ENCODE assay signal across 8 cellular contexts in genomic region chr20:58892932-58893224, GRCh38. TPM values are rescaled to one million over a fixed set of nuclear protein-coding genes. Genes with fewer than 3 reads are reported as not detected.
DNase-seq lines count a peak whose midpoint lies in the region; ATAC-seq and TF ChIP-seq lines count a peak whose summit lies in the region.

No MANE protein-coding gene starts in this region.

- peak overlapping the region; percentile 96 for H3K27ac Mint-ChIP-seq in central memory CD8-positive, alpha-beta T cell (ENCODE audit: low read depth)
- H3K27ac Mint-ChIP-seq in natural killer cell treated with Interleukin-12 subunit alpha and Interleukin-12 subunit beta and Interleukin-15 and Interleukin-18, amount 100 ng/mL, for 72 hours = peak overlapping the region; percentile 87 to 93

- peaks cover 41% of the 10 kb centered on the region for H3K36me3 ChIP-seq in DND-41 (ENCODE audit: insufficient read depth, low read length)

- peak overlapping the region; percentile 93 for H3K9ac ChIP-seq in DND-41 (ENCODE audit: low read depth, low read length)

- peaks cover 42% of the 10 kb centered on the region for H3K4me1 ChIP-seq in DND-41 (ENCODE audit: insufficient read depth, low read length)

- H3K79me2 ChIP-seq in DND-41 (ENCODE audit: insufficient read depth, low read length) = peaks cover 84% of the 10 kb centered on the region

- peak overlapping the region; percentile 48 to 85 for H3K4me3 ChIP-seq in DND-41 (ENCODE audit: low read depth in 1 of 2, low read length in 2 of 2)
- peak overlapping the region; percentile 85 for H3K4me3 ChIP-seq in NB4 (ENCODE audit: low read depth, low read length)

- no peaks in the 10 kb centered on the region for H3K9me3 ChIP-seq in DND-41 (ENCODE audit: insufficient read depth, low read length, severe bottlenecking)

- TF ChIP-seq POLR2A in NB4 (IDR thresholded peaks at IDR 0.05; ENCODE audit: extremely low read depth, insufficient read length) = no peak

- no peaks in the 10 kb centered on the region for H3K27me3 ChIP-seq in DND-41 (ENCODE audit: insufficient read depth, low read length, poor library complexity)

- H2AFZ ChIP-seq in DND-41 (ENCODE audit: low read depth, low read length) = no peak overlapping the region

- H4K20me1 ChIP-seq in DND-41 (ENCODE audit: insufficient read depth, low read length) = peaks cover 53% of the 10 kb centered on the region

- TF ChIP-seq CTCF in DND-41 (IDR thresholded peaks at IDR 0.05; ENCODE audit: borderline replicate concordance, extremely low read depth, low read length, poor library complexity, severe bottlenecking) = no peak
- TF ChIP-seq CTCF in NB4 (IDR thresholded peaks at IDR 0.05; ENCODE audit: low read depth, low read length) = no peak

- H3K27ac ChIP-seq in DND-41 (ENCODE audit: low read length) = peak overlapping the region; percentile 90

- H3K9me3 Mint-ChIP-seq in central memory CD8-positive, alpha-beta T cell = no peaks in the 10 kb centered on the region
- H3K9me3 Mint-ChIP-seq in natural killer cell treated with Interleukin-12 subunit alpha and Interleukin-12 subunit beta and Interleukin-15 and Interleukin-18, amount 100 ng/mL, for 72 hours = no peaks in the 10 kb centered on the region

- peaks cover 50% of the 10 kb centered on the region for H3K36me3 Mint-ChIP-seq in central memory CD8-positive, alpha-beta T cell (ENCODE audit: insufficient read depth)
- peaks cover 11% of the 10 kb centered on the region for H3K36me3 Mint-ChIP-seq in natural killer cell treated with Interleukin-12 subunit alpha and Interleukin-12 subunit beta and Interleukin-15 and Interleukin-18, amount 100 ng/mL, for 72 hours

- peaks cover 66% of the 10 kb centered on the region for H3K4me1 Mint-ChIP-seq in central memory CD8-positive, alpha-beta T cell
- peaks cover 34 to 42% of the 10 kb centered on the region in 2 donors for H3K4me1 Mint-ChIP-seq in natural killer cell treated with Interleukin-12 subunit alpha and Interleukin-12 subunit beta and Interleukin-15 and Interleukin-18, amount 100 ng/mL, for 72 hours (ENCODE audit: low read depth in 2 of 2)

- H3K27me3 Mint-ChIP-seq in central memory CD8-positive, alpha-beta T cell = no peaks in the 10 kb centered on the region
- no peaks in the 10 kb centered on the region for H3K27me3 Mint-ChIP-seq in natural killer cell treated with Interleukin-12 subunit alpha and Interleukin-12 subunit beta and Interleukin-15 and Interleukin-18, amount 100 ng/mL, for 72 hours

- peak overlapping the region; percentile 65 for H3K4me2 ChIP-seq in DND-41 (ENCODE audit: insufficient read depth, low read length)

- no peak for DNase-seq in DND-41
- peak; percentile 36 for DNase-seq in NB4 (ENCODE audit: low read depth)
- DNase-seq in central memory CD8-positive, alpha-beta T cell (ENCODE audit: low spot score in 2 of 2) = no peak
- no peak for DNase-seq in natural killer cell treated with Interleukin-12 subunit alpha and Interleukin-12 subunit beta and Interleukin-15 and Interleukin-18, amount 100 ng/mL, for 72 hours (ENCODE audit: low spot score)
- no peak for DNase-seq in putamen (ENCODE audit: low spot score)
- DNase-seq in stimulated activated CD4-positive, alpha-beta T cell treated with anti-CD3 and anti-CD28 coated beads, Interleukin-4, amount 100 ng/mL, for 1 hour = no peak
- DNase-seq in retina = no peak

- H3K4me3 Mint-ChIP-seq in central memory CD8-positive, alpha-beta T cell = peak overlapping the region; percentile 92
- peak overlapping the region; percentile 94 for H3K4me3 Mint-ChIP-seq in natural killer cell treated with Interleukin-12 subunit alpha and Interleukin-12 subunit beta and Interleukin-15 and Interleukin-18, amount 100 ng/mL, for 72 hours

- no peak for ATAC-seq in DND-41 (ENCODE audit: insufficient read depth, low read depth)
- no peak for ATAC-seq in central memory CD8-positive, alpha-beta T cell (replicated peaks; ENCODE audit: extremely low read depth, poor library complexity, severe bottlenecking)
- no peak for ATAC-seq in natural killer cell treated with Interleukin-12 subunit alpha and Interleukin-12 subunit beta and Interleukin-15 and Interleukin-18, amount 100 ng/mL, for 72 hours
- ATAC-seq in GM21717 (IDR thresholded peaks at IDR 0.05; ENCODE audit: unreplicated experiment) = no peak

RNA-seq across cellular contexts. Expression of gene GNAS, which starts 40.4 kb away (rescaled TPM):
- 100 to 1,000 TPM; 459 to 740 TPM for total RNA-seq in natural killer cell treated with Interleukin-12 subunit alpha and Interleukin-12 subunit beta and Interleukin-15 and Interleukin-18, amount 100 ng/mL, for 72 hours

RNA-seq across cellular contexts. Expression of gene GNAS-AS1, which starts 42.2 kb away (rescaled TPM):
- 1 to 10 TPM in 1 of 2 donors, under 1 TPM in 1; 0.29 to 4.7 TPM for total RNA-seq in natural killer cell treated with Interleukin-12 subunit alpha and Interleukin-12 subunit beta and Interleukin-15 and Interleukin-18, amount 100 ng/mL, for 72 hours
